1 cellular context compared by ENCODE assay signal in the genomic region with DNA sequence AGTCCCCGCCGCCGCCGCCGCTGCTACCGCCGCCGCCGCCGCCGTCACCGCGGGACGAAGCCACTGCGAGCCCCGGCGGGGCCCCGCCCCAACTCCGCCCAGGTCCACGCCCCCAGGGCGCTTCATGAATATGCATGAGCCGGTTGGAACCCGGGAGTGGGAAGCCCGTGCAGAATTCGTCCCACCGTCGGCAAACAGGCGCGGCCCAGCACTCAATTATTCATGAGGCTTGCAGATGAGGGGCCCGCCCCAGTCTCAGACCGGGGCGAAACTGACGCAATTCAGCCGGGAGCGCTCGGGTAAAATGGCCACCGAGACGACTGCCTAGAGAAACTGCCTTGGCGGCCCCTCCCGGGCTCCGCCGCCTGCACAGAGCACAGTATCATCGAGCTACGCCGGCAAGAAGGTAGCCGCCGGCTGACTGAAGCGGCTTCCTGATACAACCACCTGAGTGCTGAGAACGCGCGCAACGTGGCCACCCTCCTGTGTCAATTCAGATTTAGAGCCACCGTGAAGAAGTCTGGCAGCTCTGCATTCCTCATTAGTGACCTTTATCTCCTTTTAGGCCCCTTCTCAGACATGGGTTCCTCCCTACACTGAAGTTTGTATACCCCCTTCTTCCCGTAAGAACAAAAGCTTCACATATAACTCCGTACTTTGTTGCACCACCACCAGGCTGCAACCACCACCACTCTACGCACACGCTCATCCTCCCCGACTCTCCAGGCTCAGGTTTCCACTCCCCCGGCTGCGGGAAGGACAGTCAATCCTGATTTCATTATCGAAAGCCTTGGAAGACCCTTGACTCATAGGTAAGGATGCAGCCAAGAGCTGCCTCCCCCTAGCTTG.
A peak's percentile ranks its signal among the peaks of the same experiment; 100 is the strongest.
TF ChIP-seq lines count a peak whose summit lies in the region.

A gene with protein sequence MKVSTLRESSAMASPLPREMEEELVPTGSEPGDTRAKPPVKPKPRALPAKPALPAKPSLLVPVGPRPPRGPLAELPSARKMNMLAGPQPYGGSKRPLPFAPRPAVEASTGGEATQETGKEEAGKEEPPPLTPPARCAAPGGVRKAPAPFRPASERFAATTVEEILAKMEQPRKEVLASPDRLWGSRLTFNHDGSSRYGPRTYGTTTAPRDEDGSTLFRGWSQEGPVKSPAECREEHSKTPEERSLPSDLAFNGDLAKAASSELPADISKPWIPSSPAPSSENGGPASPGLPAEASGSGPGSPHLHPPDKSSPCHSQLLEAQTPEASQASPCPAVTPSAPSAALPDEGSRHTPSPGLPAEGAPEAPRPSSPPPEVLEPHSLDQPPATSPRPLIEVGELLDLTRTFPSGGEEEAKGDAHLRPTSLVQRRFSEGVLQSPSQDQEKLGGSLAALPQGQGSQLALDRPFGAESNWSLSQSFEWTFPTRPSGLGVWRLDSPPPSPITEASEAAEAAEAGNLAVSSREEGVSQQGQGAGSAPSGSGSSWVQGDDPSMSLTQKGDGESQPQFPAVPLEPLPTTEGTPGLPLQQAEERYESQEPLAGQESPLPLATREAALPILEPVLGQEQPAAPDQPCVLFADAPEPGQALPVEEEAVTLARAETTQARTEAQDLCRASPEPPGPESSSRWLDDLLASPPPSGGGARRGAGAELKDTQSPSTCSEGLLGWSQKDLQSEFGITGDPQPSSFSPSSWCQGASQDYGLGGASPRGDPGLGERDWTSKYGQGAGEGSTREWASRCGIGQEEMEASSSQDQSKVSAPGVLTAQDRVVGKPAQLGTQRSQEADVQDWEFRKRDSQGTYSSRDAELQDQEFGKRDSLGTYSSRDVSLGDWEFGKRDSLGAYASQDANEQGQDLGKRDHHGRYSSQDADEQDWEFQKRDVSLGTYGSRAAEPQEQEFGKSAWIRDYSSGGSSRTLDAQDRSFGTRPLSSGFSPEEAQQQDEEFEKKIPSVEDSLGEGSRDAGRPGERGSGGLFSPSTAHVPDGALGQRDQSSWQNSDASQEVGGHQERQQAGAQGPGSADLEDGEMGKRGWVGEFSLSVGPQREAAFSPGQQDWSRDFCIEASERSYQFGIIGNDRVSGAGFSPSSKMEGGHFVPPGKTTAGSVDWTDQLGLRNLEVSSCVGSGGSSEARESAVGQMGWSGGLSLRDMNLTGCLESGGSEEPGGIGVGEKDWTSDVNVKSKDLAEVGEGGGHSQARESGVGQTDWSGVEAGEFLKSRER (N-terminal part only) (minus strand): TSS at position 67 of the 849 bp plus-strand sequence. CDS start 3,067 bp downstream, outside the sequence.

TF ChIP-seq in GM12878, 131 proteins besides CTCF, POLR2A, EP300 and RAD21 (continued from another document):
- no peak for TF ChIP-seq RCOR1 (conservative IDR thresholded peaks at IDR 0.05; ENCODE audit: low read depth, low read length)
- no peak for TF ChIP-seq ZZZ3 (IDR thresholded peaks at IDR 0.05; ENCODE audit: control insufficient read depth, insufficient read length, low read depth)
- TF ChIP-seq, protein P1, sequence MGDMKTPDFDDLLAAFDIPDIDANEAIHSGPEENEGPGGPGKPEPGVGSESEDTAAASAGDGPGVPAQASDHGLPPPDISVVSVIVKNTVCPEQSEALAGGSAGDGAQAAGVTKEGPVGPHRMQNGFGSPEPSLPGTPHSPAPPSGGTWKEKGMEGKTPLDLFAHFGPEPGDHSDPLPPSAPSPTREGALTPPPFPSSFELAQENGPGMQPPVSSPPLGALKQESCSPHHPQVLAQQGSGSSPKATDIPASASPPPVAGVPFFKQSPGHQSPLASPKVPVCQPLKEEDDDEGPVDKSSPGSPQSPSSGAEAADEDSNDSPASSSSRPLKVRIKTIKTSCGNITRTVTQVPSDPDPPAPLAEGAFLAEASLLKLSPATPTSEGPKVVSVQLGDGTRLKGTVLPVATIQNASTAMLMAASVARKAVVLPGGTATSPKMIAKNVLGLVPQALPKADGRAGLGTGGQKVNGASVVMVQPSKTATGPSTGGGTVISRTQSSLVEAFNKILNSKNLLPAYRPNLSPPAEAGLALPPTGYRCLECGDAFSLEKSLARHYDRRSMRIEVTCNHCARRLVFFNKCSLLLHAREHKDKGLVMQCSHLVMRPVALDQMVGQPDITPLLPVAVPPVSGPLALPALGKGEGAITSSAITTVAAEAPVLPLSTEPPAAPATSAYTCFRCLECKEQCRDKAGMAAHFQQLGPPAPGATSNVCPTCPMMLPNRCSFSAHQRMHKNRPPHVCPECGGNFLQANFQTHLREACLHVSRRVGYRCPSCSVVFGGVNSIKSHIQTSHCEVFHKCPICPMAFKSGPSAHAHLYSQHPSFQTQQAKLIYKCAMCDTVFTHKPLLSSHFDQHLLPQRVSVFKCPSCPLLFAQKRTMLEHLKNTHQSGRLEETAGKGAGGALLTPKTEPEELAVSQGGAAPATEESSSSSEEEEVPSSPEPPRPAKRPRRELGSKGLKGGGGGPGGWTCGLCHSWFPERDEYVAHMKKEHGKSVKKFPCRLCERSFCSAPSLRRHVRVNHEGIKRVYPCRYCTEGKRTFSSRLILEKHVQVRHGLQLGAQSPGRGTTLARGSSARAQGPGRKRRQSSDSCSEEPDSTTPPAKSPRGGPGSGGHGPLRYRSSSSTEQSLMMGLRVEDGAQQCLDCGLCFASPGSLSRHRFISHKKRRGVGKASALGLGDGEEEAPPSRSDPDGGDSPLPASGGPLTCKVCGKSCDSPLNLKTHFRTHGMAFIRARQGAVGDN (IDR thresholded peaks at IDR 0.05) = no peak; the same call in 1 of the 2 replicates
- no peak for TF ChIP-seq JUNB (IDR thresholded peaks at IDR 0.05)
- TF ChIP-seq, protein P2, sequence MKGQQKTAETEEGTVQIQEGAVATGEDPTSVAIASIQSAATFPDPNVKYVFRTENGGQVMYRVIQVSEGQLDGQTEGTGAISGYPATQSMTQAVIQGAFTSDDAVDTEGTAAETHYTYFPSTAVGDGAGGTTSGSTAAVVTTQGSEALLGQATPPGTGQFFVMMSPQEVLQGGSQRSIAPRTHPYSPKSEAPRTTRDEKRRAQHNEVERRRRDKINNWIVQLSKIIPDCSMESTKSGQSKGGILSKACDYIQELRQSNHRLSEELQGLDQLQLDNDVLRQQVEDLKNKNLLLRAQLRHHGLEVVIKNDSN (IDR thresholded peaks at IDR 0.05; ENCODE audit: borderline replicate concordance, extremely low read length, insufficient read depth, low read depth, low read length) = no peak
- TF ChIP-seq SMARCA5 (IDR thresholded peaks at IDR 0.05) = no peak
- 0 out of 2 replicates have a peak, but pooled peaks have one; percentile 53 for TF ChIP-seq DPF2 (IDR thresholded peaks at IDR 0.05)
- TF ChIP-seq ASH2L (IDR thresholded peaks at IDR 0.05; ENCODE audit: borderline replicate concordance, low read depth) = peak; percentile 95; the same call in 1 of the 2 replicates
- TF ChIP-seq TARDBP (IDR thresholded peaks at IDR 0.05; ENCODE audit: borderline replicate concordance) = no peak
- TF ChIP-seq EED (IDR thresholded peaks at IDR 0.05; ENCODE audit: low read depth) = no peak; the same call in 1 of the 2 replicates
- TF ChIP-seq, protein P3, sequence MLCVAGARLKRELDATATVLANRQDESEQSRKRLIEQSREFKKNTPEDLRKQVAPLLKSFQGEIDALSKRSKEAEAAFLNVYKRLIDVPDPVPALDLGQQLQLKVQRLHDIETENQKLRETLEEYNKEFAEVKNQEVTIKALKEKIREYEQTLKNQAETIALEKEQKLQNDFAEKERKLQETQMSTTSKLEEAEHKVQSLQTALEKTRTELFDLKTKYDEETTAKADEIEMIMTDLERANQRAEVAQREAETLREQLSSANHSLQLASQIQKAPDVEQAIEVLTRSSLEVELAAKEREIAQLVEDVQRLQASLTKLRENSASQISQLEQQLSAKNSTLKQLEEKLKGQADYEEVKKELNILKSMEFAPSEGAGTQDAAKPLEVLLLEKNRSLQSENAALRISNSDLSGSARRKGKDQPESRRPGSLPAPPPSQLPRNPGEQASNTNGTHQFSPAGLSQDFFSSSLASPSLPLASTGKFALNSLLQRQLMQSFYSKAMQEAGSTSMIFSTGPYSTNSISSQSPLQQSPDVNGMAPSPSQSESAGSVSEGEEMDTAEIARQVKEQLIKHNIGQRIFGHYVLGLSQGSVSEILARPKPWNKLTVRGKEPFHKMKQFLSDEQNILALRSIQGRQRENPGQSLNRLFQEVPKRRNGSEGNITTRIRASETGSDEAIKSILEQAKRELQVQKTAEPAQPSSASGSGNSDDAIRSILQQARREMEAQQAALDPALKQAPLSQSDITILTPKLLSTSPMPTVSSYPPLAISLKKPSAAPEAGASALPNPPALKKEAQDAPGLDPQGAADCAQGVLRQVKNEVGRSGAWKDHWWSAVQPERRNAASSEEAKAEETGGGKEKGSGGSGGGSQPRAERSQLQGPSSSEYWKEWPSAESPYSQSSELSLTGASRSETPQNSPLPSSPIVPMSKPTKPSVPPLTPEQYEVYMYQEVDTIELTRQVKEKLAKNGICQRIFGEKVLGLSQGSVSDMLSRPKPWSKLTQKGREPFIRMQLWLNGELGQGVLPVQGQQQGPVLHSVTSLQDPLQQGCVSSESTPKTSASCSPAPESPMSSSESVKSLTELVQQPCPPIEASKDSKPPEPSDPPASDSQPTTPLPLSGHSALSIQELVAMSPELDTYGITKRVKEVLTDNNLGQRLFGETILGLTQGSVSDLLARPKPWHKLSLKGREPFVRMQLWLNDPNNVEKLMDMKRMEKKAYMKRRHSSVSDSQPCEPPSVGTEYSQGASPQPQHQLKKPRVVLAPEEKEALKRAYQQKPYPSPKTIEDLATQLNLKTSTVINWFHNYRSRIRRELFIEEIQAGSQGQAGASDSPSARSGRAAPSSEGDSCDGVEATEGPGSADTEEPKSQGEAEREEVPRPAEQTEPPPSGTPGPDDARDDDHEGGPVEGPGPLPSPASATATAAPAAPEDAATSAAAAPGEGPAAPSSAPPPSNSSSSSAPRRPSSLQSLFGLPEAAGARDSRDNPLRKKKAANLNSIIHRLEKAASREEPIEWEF (IDR thresholded peaks at IDR 0.05; ENCODE audit: insufficient replicate concordance, low read depth, low read length) = no peak
- TF ChIP-seq BMI1 (IDR thresholded peaks at IDR 0.05; ENCODE audit: borderline replicate concordance) = no peak
- TF ChIP-seq TAF1 (IDR thresholded peaks at IDR 0.05; ENCODE audit: borderline replicate concordance, low read depth, low read length) = peak; percentile 93
- TF ChIP-seq ZNF622 (IDR thresholded peaks at IDR 0.05) = no peak
- TF ChIP-seq GABPA (IDR thresholded peaks at IDR 0.05; ENCODE audit: low read depth) = no peak
- TF ChIP-seq SIX5 (IDR thresholded peaks at IDR 0.05; ENCODE audit: low read depth, low read length, severe bottlenecking) = no peak
- TF ChIP-seq MEF2B (IDR thresholded peaks at IDR 0.05; ENCODE audit: partially characterized antibody, poor library complexity, severe bottlenecking) = no peak
- TF ChIP-seq PAX8 (IDR thresholded peaks at IDR 0.05) = no peak
- no peak for TF ChIP-seq CREB1 (IDR thresholded peaks at IDR 0.05; ENCODE audit: low read depth)
- no peak for TF ChIP-seq E4F1 (IDR thresholded peaks at IDR 0.05; ENCODE audit: borderline replicate concordance, partially characterized antibody)
- TF ChIP-seq, protein P4, sequence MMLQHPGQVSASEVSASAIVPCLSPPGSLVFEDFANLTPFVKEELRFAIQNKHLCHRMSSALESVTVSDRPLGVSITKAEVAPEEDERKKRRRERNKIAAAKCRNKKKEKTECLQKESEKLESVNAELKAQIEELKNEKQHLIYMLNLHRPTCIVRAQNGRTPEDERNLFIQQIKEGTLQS (IDR thresholded peaks at IDR 0.05; ENCODE audit: borderline replicate concordance, extremely low read depth, low read depth, low read length) = no peak
